ENCODE assay signal across 23 cellular contexts in genomic region chr7:75656740-75657139, GRCh38.
A peak's percentile ranks its signal among the peaks of the same experiment; 100 is the strongest.
DNase-seq lines count a peak whose midpoint lies in the region; TF ChIP-seq lines count a peak whose summit lies in the region.
"Had no signal": no experiment of that assay in that cellular context is flagged by ENCODE, and none has a peak within 500 bp of the region (broad histone marks: within the 10 kb centered on the region; RNA-seq: fewer than 3 reads in every experiment).

No MANE protein-coding gene starts in this region.

- no peak for DNase-seq in coronary artery (ENCODE audit: low spot score)
- peak; percentile 45 for DNase-seq in hepatic stellate cell (ENCODE audit: low spot score)
- no peak for DNase-seq in tibial artery
- DNase-seq in HuH-7 (ENCODE audit: low spot score), result no peak
- no peak for DNase-seq in head of caudate nucleus
- DNase-seq in NCI-H748 treated with DMSO at 0.1 percent for 48 hours (lab: John Stamatoyannopoulos, UW), result no peak
- DNase-seq: CD4-positive, CD25-positive, alpha-beta regulatory T cell; GM23248; H9; Kasumi-1; MV-4-11; NCI-H1105; NCI-H1436 treated with DMSO at 0.1 percent for 48 hours; NCI-H187 treated with DMSO at 0.1 percent for 48 hours; NCI-H2107; NCI-H446; NCI-H524 treated with DMSO at 0.1 percent for 48 hours; NCI-H82; PC-9; SHP77 had no signal

- peak overlapping the region; percentile 16 for H3K27ac ChIP-seq in angular gyrus (ENCODE audit: low read depth, low read length)
- H3K27ac ChIP-seq in coronary artery, result peak overlapping the region; percentile 50 to 84
- H3K27ac ChIP-seq in tibial artery, result peak overlapping the region; percentile 65 to 78
- H3K27ac ChIP-seq: BLaER1, GM23248, PC-9 had no signal

- TF ChIP-seq CTCF in coronary artery (IDR thresholded peaks at IDR 0.05) (no peak), tibial artery (IDR thresholded peaks at IDR 0.05) (no peak)

- H3K36me3 ChIP-seq in tibial artery, result no peaks in the 10 kb centered on the region

- H3K9me3 ChIP-seq in tibial artery, result no peaks in the 10 kb centered on the region
- H3K9me3 ChIP-seq: BLaER1 had no signal

- no peaks in the 10 kb centered on the region for H3K27me3 ChIP-seq in tibial artery
- H3K27me3 ChIP-seq: BLaER1 had no signal

- intact Hi-C loops in tibial artery (cut with DNase I; ENCODE audit: low total_unique reads), result loop anchor here (10.0 kb wide), 1 partner anchor 78 kb away; the partner anchor contains the start of gene HIP1
- intact Hi-C loops in head of caudate nucleus (cut with DNase I), result no loop called here

- no peak overlapping the region for H3K4me3 ChIP-seq in coronary artery
- H3K4me3 ChIP-seq in tibial artery, result no peak overlapping the region
- H3K4me3 ChIP-seq: BLaER1, GM23248, K562, PC-9 had no signal

- H3K4me1 ChIP-seq in tibial artery, result peaks cover 0 to 83% (median 55%) of the 10 kb centered on the region in 4 donors

Comparison
In these comparisons a context has a peak if more than half of its experiments do, and no peak if none do; other contexts are left out.
1. H3K27ac ChIP-seq: peak in every context shown above with its lines; median percentile 72 in tibial artery; 67 in coronary artery; 16 in angular gyrus.